Comparison of ENCODE assay signal across 15 cellular contexts in the genomic region with DNA sequence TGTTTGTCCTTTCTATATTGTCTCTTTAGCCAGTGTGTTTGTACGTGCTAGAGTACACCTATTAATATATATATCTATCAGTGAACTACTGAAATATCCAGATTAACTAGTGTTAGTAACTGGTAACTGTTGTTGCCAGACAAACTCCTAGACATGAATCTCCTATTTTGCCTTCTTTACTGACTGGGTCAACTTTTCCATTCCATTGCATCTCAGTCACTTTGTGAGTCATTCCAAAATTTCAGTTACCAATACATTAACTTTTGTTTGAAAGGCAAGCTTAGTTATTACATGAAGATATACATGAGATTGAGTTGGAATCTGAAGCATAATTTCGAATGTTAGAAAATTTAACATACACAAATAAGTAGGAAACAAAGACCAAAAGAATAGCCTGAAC. TPM values are rescaled to one million over a fixed set of nuclear protein-coding genes. Genes with fewer than 3 reads are reported as not detected.
DNase-seq lines count a peak whose midpoint lies in the region; ATAC-seq and TF ChIP-seq lines count a peak whose summit lies in the region.
"Had no signal": no experiment of that assay in that cellular context is flagged by ENCODE, and none has a peak within 500 bp of the region (broad histone marks: within the 10 kb centered on the region; RNA-seq: fewer than 3 reads in every experiment).

No MANE protein-coding gene starts in this region.

- BruUV-seq in Caco-2 (replicated peaks; lab: Mats Ljungman, UMichigan), result no TSS peak

- no peak overlapping the region for H3K27ac ChIP-seq in AG04450 (ENCODE audit: low read depth, low read length)
- H3K27ac ChIP-seq: gastroesophageal sphincter, KMS-11, neutrophil had no signal

- H3K9me3 ChIP-seq in AG04450 (ENCODE audit: control insufficient read depth, insufficient read depth, low read length) (no peaks in the 10 kb centered on the region), Caco-2 (no peaks in the 10 kb centered on the region)
- H3K9me3 ChIP-seq: gastroesophageal sphincter, neutrophil had no signal

- TF ChIP-seq CTCF in AG04450 (IDR thresholded peaks at IDR 0.05; ENCODE audit: low read depth, low read length) (no peak), GM12865 (IDR thresholded peaks at IDR 0.05; ENCODE audit: insufficient read depth, low read depth, low read length, missing control alignments) (no peak), fibroblast of villous mesenchyme (IDR thresholded peaks at IDR 0.05; ENCODE audit: insufficient read depth, low read depth, low read length) (no peak), Caco-2 (IDR thresholded peaks at IDR 0.05; ENCODE audit: insufficient read depth in 1 of 2, low read depth in 1 of 2, low read length in 1 of 2, severe bottlenecking in 1 of 2, unreplicated experiment in 1 of 2) (no peak), type B pancreatic cell (conservative IDR thresholded peaks at IDR 0.05) (no peak)

- peaks cover 65% of the 10 kb centered on the region for H3K4me1 Mint-ChIP-seq in activated T-helper 1 cell treated with anti-CD3 and anti-CD28 coated beads, Interleukin-12 subunit alpha, Interleukin-12 subunit beta, Interleukin-2, Interleukin-4 antibody, amounts not matched to agents 30 ng/mL and 10 ng/mL and 1 ng/mL, durations not matched to agents 14 hours and 24 hours and 36 hours (ENCODE audit: low read depth)
- H3K4me1 Mint-ChIP-seq in Caco-2 (ENCODE audit: low read depth, unreplicated experiment) (no peaks in the 10 kb centered on the region), type B pancreatic cell (ENCODE audit: unreplicated experiment) (no peaks in the 10 kb centered on the region)

- CTCF ChIA-PET in AG04450 (lab: Charles Lee), result no interaction called here
- CTCF ChIA-PET in Caco-2 (lab: Charles Lee), result no interaction called here

- H3K4me1 ChIP-seq in Caco-2, result no peaks in the 10 kb centered on the region
- H3K4me1 ChIP-seq: gastroesophageal sphincter had no signal

- H3K36me3 Mint-ChIP-seq in activated T-helper 1 cell treated with anti-CD3 and anti-CD28 coated beads, Interleukin-12 subunit alpha, Interleukin-12 subunit beta, Interleukin-2, Interleukin-4 antibody, amounts not matched to agents 30 ng/mL and 10 ng/mL and 1 ng/mL, durations not matched to agents 14 hours and 24 hours and 36 hours (ENCODE audit: low read depth), result peaks cover 57% of the 10 kb centered on the region
- peaks cover 39% of the 10 kb centered on the region for H3K36me3 Mint-ChIP-seq in Caco-2 (ENCODE audit: insufficient read depth, unreplicated experiment)
- H3K36me3 Mint-ChIP-seq in type B pancreatic cell, result peaks cover 29% of the 10 kb centered on the region

- H3K27me3 ChIP-seq in AG04450 (ENCODE audit: control insufficient read depth, insufficient read depth, low read length) (no peaks in the 10 kb centered on the region), Caco-2 (replicated peaks; ENCODE audit: control insufficient read depth, insufficient read depth, low read length) (no peaks in the 10 kb centered on the region)
- H3K27me3 ChIP-seq: gastroesophageal sphincter, neutrophil had no signal

- ATAC-seq in HG02970 (IDR thresholded peaks at IDR 0.05; ENCODE audit: low FRiP score, unreplicated experiment), result no peak
- ATAC-seq: activated CD8-positive, alpha-beta memory T cell treated with anti-CD3 and anti-CD28 coated beads, Interleukin-2, amount 10 ng/mL, durations not matched to agents 7 days and 5 days; gastroesophageal sphincter; left ventricle myocardium superior had no signal

- intact Hi-C loops in activated T-helper 1 cell treated with anti-CD3 and anti-CD28 coated beads, Interleukin-12 subunit alpha, Interleukin-12 subunit beta, Interleukin-2, Interleukin-4 antibody, amounts not matched to agents 30 ng/mL and 10 ng/mL and 1 ng/mL, durations not matched to agents 14 hours and 24 hours and 36 hours (cut with micrococcal nuclease), result loop anchor here (1.0 to 5.0 kb wide), 7 partner anchors 10 to 617 kb away; a partner anchor contains a TSS
- intact Hi-C loops in Caco-2 (cut with micrococcal nuclease; ENCODE audit: unreplicated experiment), result no loop called here

- H3K4me3 ChIP-seq in AG04450 (ENCODE audit: low read depth, low read length), result no peak overlapping the region
- no peak overlapping the region for H3K4me3 ChIP-seq in GM12865 (ENCODE audit: low read depth, low read length)
- no peak overlapping the region for H3K4me3 ChIP-seq in fibroblast of villous mesenchyme (ENCODE audit: low read depth, low read length)
- H3K4me3 ChIP-seq in Caco-2 (ENCODE audit: low read depth, low read length), result no peak overlapping the region
- H3K4me3 ChIP-seq: gastroesophageal sphincter had no signal

- no peaks in the 10 kb centered on the region for H3K36me3 ChIP-seq in Caco-2 (ENCODE audit: control insufficient read depth, insufficient read depth, low read length)

- peaks cover 5% of the 10 kb centered on the region for H3K9me3 Mint-ChIP-seq in activated T-helper 1 cell treated with anti-CD3 and anti-CD28 coated beads, Interleukin-12 subunit alpha, Interleukin-12 subunit beta, Interleukin-2, Interleukin-4 antibody, amounts not matched to agents 30 ng/mL and 10 ng/mL and 1 ng/mL, durations not matched to agents 14 hours and 24 hours and 36 hours
- H3K9me3 Mint-ChIP-seq in Caco-2 (ENCODE audit: unreplicated experiment), result no peaks in the 10 kb centered on the region
- H3K9me3 Mint-ChIP-seq in type B pancreatic cell, result no peaks in the 10 kb centered on the region
- H3K9me3 Mint-ChIP-seq: T-helper 1 cell treated with Interleukin-12 subunit alpha and Interleukin-12 subunit beta and Interleukin-4 antibody, amounts not matched to agents 30 μg/mL and 1 μg/mL, for 36 hours had no signal

- peak overlapping the region; percentile 83 for H3K27ac Mint-ChIP-seq in activated T-helper 1 cell treated with anti-CD3 and anti-CD28 coated beads, Interleukin-12 subunit alpha, Interleukin-12 subunit beta, Interleukin-2, Interleukin-4 antibody, amounts not matched to agents 30 ng/mL and 10 ng/mL and 1 ng/mL, durations not matched to agents 14 hours and 24 hours and 36 hours
- H3K27ac Mint-ChIP-seq in Caco-2 (ENCODE audit: unreplicated experiment), result no peak overlapping the region
- H3K27ac Mint-ChIP-seq in type B pancreatic cell, result no peak overlapping the region
- H3K27ac Mint-ChIP-seq: activated CD8-positive, alpha-beta memory T cell treated with anti-CD3 and anti-CD28 coated beads, Interleukin-2, amount 10 ng/mL, durations not matched to agents 7 days and 5 days; T-helper 1 cell treated with Interleukin-12 subunit alpha and Interleukin-12 subunit beta and Interleukin-4 antibody, amounts not matched to agents 30 μg/mL and 1 μg/mL, for 36 hours had no signal

- POLR2A ChIA-PET in AG04450 (lab: Yijun Ruan, JAX) (no interaction called here), Caco-2 (lab: Charles Lee) (no interaction called here)

- DNase-seq in AG04450 (ENCODE audit: low read depth, low spot score) (peak; percentile 26), GM12865 (ENCODE audit: low read depth) (peak; percentile 4), fibroblast of villous mesenchyme (ENCODE audit: low read depth) (peak; percentile 44), Caco-2 (no peak), type B pancreatic cell (ENCODE audit: extremely low spot score, unreplicated experiment) (no peak)
- DNase-seq in activated T-helper 1 cell treated with anti-CD3 and anti-CD28 coated beads, Interleukin-12 subunit alpha, Interleukin-12 subunit beta, Interleukin-2, Interleukin-4 antibody, amounts not matched to agents 30 ng/mL and 10 ng/mL and 1 ng/mL, durations not matched to agents 14 hours and 24 hours and 36 hours (ENCODE audit: low spot score), result no peak
- DNase-seq in effector CD4-positive, alpha-beta T cell, result no peak
- DNase-seq: activated CD8-positive, alpha-beta memory T cell treated with anti-CD3 and anti-CD28 coated beads, Interleukin-2, amount 10 ng/mL, durations not matched to agents 7 days and 5 days; left ventricle myocardium superior; NCI-H2107 had no signal

- H3K4me3 Mint-ChIP-seq in activated T-helper 1 cell treated with anti-CD3 and anti-CD28 coated beads, Interleukin-12 subunit alpha, Interleukin-12 subunit beta, Interleukin-2, Interleukin-4 antibody, amounts not matched to agents 30 ng/mL and 10 ng/mL and 1 ng/mL, durations not matched to agents 14 hours and 24 hours and 36 hours, result peak overlapping the region; percentile 16
- no peak overlapping the region for H3K4me3 Mint-ChIP-seq in Caco-2 (ENCODE audit: unreplicated experiment)
- H3K4me3 Mint-ChIP-seq in type B pancreatic cell, result no peak overlapping the region
- H3K4me3 Mint-ChIP-seq: activated CD8-positive, alpha-beta memory T cell treated with anti-CD3 and anti-CD28 coated beads, Interleukin-2, amount 10 ng/mL, durations not matched to agents 7 days and 5 days; T-helper 1 cell treated with Interleukin-12 subunit alpha and Interleukin-12 subunit beta and Interleukin-4 antibody, amounts not matched to agents 30 μg/mL and 1 μg/mL, for 36 hours had no signal

- no peaks in the 10 kb centered on the region for H3K27me3 Mint-ChIP-seq in activated T-helper 1 cell treated with anti-CD3 and anti-CD28 coated beads, Interleukin-12 subunit alpha, Interleukin-12 subunit beta, Interleukin-2, Interleukin-4 antibody, amounts not matched to agents 30 ng/mL and 10 ng/mL and 1 ng/mL, durations not matched to agents 14 hours and 24 hours and 36 hours (ENCODE audit: insufficient read depth)
- H3K27me3 Mint-ChIP-seq in Caco-2 (ENCODE audit: insufficient read depth, unreplicated experiment) (no peaks in the 10 kb centered on the region), type B pancreatic cell (no peaks in the 10 kb centered on the region)
- H3K27me3 Mint-ChIP-seq: activated CD8-positive, alpha-beta memory T cell treated with anti-CD3 and anti-CD28 coated beads, Interleukin-2, amount 10 ng/mL, durations not matched to agents 7 days and 5 days had no signal

RNA-seq across cellular contexts. Expression of a gene that starts 51.4 kb away (rescaled TPM):
- polyA plus RNA-seq in AG04450 (2011; rRNA removed), result 27.2 and 35.0 TPM in 2 replicates
- polyA minus RNA-seq in AG04450 (2011; rRNA and poly(A)+ RNA removed), result 26.1 and 51.6 TPM in 2 replicates
- total RNA-seq in activated T-helper 1 cell treated with anti-CD3 and anti-CD28 coated beads, Interleukin-12 subunit alpha, Interleukin-12 subunit beta, Interleukin-2, Interleukin-4 antibody, amounts not matched to agents 30 ng/mL and 10 ng/mL and 1 ng/mL, durations not matched to agents 14 hours and 24 hours and 36 hours, result 58.8 and 59.2 TPM in 2 replicates
- total RNA-seq in fibroblast of villous mesenchyme (52.8 and 59.2 TPM in 2 replicates), Caco-2 (2022) (47.7 and 49.7 TPM in 2 replicates), type B pancreatic cell (ENCODE audit: low replicate concordance) (33.2 and 34.7 TPM in 2 replicates)

Comparison
In these comparisons a context has a peak if more than half of its experiments do, and no peak if none do; other contexts are left out.
1. DNase-seq: peak in AG04450 (single experiment), GM12865 (single experiment) and fibroblast of villous mesenchyme (single experiment); none in activated T-helper 1 cell treated with anti-CD3 and anti-CD28 coated beads, Interleukin-12 subunit alpha, Interleukin-12 subunit beta, Interleukin-2, Interleukin-4 antibody, amounts not matched to agents 30 ng/mL and 10 ng/mL and 1 ng/mL, durations not matched to agents 14 hours and 24 hours and 36 hours (single experiment), Caco-2 (0 of 2), effector CD4-positive, alpha-beta T cell (single experiment) and type B pancreatic cell (single experiment).